Comparison of ENCODE assay signal across 17 cellular contexts in genomic region chr13:25803626-25804025, GRCh38.
DNase-seq lines count a peak whose midpoint lies in the region; ATAC-seq and TF ChIP-seq lines count a peak whose summit lies in the region.
"Had no signal": no experiment of that assay in that cellular context is flagged by ENCODE, and none has a peak within 500 bp of the region (broad histone marks: within the 10 kb centered on the region; RNA-seq: fewer than 3 reads in every experiment).

No MANE protein-coding gene starts in this region.

- CTCF ChIA-PET in PC-3 (lab: Charles Lee) = no interaction called here
- CTCF ChIA-PET in T-cell (lab: Charles Lee) = interaction anchor here (0.6 to 0.7 kb wide), 2 partner anchors 26 to 32 kb away, joined by 3 read pairs; no protein-coding TSS in a partner anchor

- no peaks in the 10 kb centered on the region for H3K4me1 Mint-ChIP-seq in T-cell
- H3K4me1 Mint-ChIP-seq: CD4-positive, alpha-beta memory T cell had no signal

- H3K9me2 ChIP-seq in PC-3 (replicated peaks; ENCODE audit: low read length) = no peaks in the 10 kb centered on the region
- H3K9me2 ChIP-seq: SK-N-SH had no signal

- peak; percentile 7 for DNase-seq in NCI-H2171 treated with DMSO at 0.1 percent for 48 hours (lab: John Stamatoyannopoulos, UW)
- no peak for DNase-seq in NCI-H2171 (lab: John Stamatoyannopoulos, UW)
- peak; percentile 14 for DNase-seq in NCI-H128 (lab: John Stamatoyannopoulos, UW; ENCODE audit: unreplicated experiment)
- DNase-seq in PC-3 = peak; percentile 77
- DNase-seq in lung (ENCODE audit: low spot score) = no peak
- DNase-seq in T-cell = no peak
- DNase-seq: Calu3; CD4-positive, alpha-beta memory T cell; EL; GOT3; NCI-H446; NCI-H82; Peyer's patch; SK-N-SH; T-helper 1 cell had no signal

- BruUV-seq in PC-3 (replicated peaks; lab: Mats Ljungman, UMichigan) = no TSS peak

- no peak for TF ChIP-seq CTCF in PC-3 (conservative IDR thresholded peaks at IDR 0.05; ENCODE audit: low read depth, low read length)
- TF ChIP-seq CTCF in lung (IDR thresholded peaks at IDR 0.05; ENCODE audit: control extremely low read depth, extremely low read depth) = no peak

- H3K4me3 ChIP-seq in PC-3 (ENCODE audit: low read length) (no peak overlapping the region), lung (no peak overlapping the region)
- H3K4me3 ChIP-seq: Peyer's patch had no signal

- no peaks in the 10 kb centered on the region for H3K79me2 ChIP-seq in PC-3 (ENCODE audit: low read length)

- H3K27ac ChIP-seq in PC-3 (ENCODE audit: low read length) = no peak overlapping the region
- no peak overlapping the region for H3K27ac ChIP-seq in lung (ENCODE audit: low read depth in 1 of 2, low read length in 1 of 2)
- H3K27ac ChIP-seq: Peyer's patch had no signal

- H3K27ac Mint-ChIP-seq in T-cell = no peak overlapping the region
- H3K27ac Mint-ChIP-seq: CD4-positive, alpha-beta memory T cell had no signal

- no peak overlapping the region for H3K4me3 Mint-ChIP-seq in T-cell
- H3K4me3 Mint-ChIP-seq: CD4-positive, alpha-beta memory T cell had no signal

- H3K9me3 Mint-ChIP-seq in T-cell = no peaks in the 10 kb centered on the region

- H2AFZ ChIP-seq in PC-3 (ENCODE audit: low read length) = no peak overlapping the region

- H3K4me2 ChIP-seq in PC-3 (ENCODE audit: low read length) = peak overlapping the region; percentile 11; the same call in 1 of the 2 replicates
- H3K4me2 ChIP-seq: SK-N-SH had no signal

- intact Hi-C loops in PC-3 (cut with micrococcal nuclease) = loop anchor here (10.0 kb wide), 1 partner anchor 49 kb away; no protein-coding TSS in a partner anchor

- no peaks in the 10 kb centered on the region for H3K9me3 ChIP-seq in PC-3 (ENCODE audit: low read length)
- H3K9me3 ChIP-seq in lung (ENCODE audit: control insufficient read depth in 2 of 2, insufficient read depth in 1 of 2, low read length in 1 of 2) = peaks cover 0 to 2% of the 10 kb centered on the region in 2 donors
- H3K9me3 ChIP-seq: Peyer's patch, SK-N-SH had no signal

- H4K20me1 ChIP-seq in PC-3 (ENCODE audit: low read length) = no peaks in the 10 kb centered on the region

- H3K27me3 Mint-ChIP-seq in T-cell = peaks cover 0 to 2% of the 10 kb centered on the region in 2 donors

- no peaks in the 10 kb centered on the region for H3F3A ChIP-seq in PC-3 (ENCODE audit: low read length, unreplicated experiment)

- WGBS in lung, 2 donors = 58 to 72% methylated on average over 3 of the region's 3 CpGs

- H3K36me3 Mint-ChIP-seq in T-cell = no peaks in the 10 kb centered on the region
- H3K36me3 Mint-ChIP-seq: CD4-positive, alpha-beta memory T cell had no signal

- H3K27me3 ChIP-seq in PC-3 (ENCODE audit: low read length) (peaks cover 5% of the 10 kb centered on the region), lung (ENCODE audit: control insufficient read depth, insufficient read depth) (no peaks in the 10 kb centered on the region)
- H3K27me3 ChIP-seq: Peyer's patch had no signal

- ATAC-seq in PC-3 = peak; percentile 18; the same call in 1 of the 2 replicates
- peak; percentile 62 for ATAC-seq in lung (ENCODE audit: insufficient read depth, low FRiP score)
- ATAC-seq in HG02588 (IDR thresholded peaks at IDR 0.05; ENCODE audit: unreplicated experiment) = no peak
- ATAC-seq in T-cell (replicated peaks in 1 of 4) = no peak
- ATAC-seq: Right ventricle myocardium inferior had no signal

- H3K36me3 ChIP-seq in PC-3 (ENCODE audit: low read depth, low read length) = no peaks in the 10 kb centered on the region
- no peaks in the 10 kb centered on the region for H3K36me3 ChIP-seq in lung (ENCODE audit: control insufficient read depth in 2 of 2, insufficient read depth in 2 of 2, low read length in 2 of 2)
- H3K36me3 ChIP-seq: Peyer's patch had no signal

- H3K9ac ChIP-seq in PC-3 (ENCODE audit: low read length) = no peak overlapping the region
- H3K9ac ChIP-seq: SK-N-SH had no signal

- H3K4me1 ChIP-seq in PC-3 (ENCODE audit: insufficient read depth, low read length) = peaks cover 8% of the 10 kb centered on the region
- no peaks in the 10 kb centered on the region for H3K4me1 ChIP-seq in lung (ENCODE audit: control insufficient read depth in 2 of 2, insufficient read depth in 2 of 2, low read length in 2 of 2)
- H3K4me1 ChIP-seq: Peyer's patch had no signal

- POLR2A ChIA-PET in PC-3 (lab: Charles Lee; ENCODE audit: unreplicated experiment) = no interaction called here
- POLR2A ChIA-PET in T-cell (lab: Charles Lee) = no interaction called here

Comparison
In these comparisons a context has a peak if more than half of its experiments do, and no peak if none do; other contexts are left out.
1. DNase-seq: peak in NCI-H2171 treated with DMSO at 0.1 percent for 48 hours (single experiment), NCI-H128 (single experiment) and PC-3 (single experiment); none in NCI-H2171 (single experiment), lung (single experiment) and T-cell (0 of 34).
2. ATAC-seq: peak in PC-3 (single experiment) and lung (single experiment); none in HG02588 (single experiment) and T-cell (0 of 4).